8 cellular contexts compared by ENCODE assay signal in genomic region chr16:50244504-50245416, GRCh38. TPM values are rescaled to one million over a fixed set of nuclear protein-coding genes. Genes with fewer than 3 reads are reported as not detected.
DNase-seq lines count a peak whose midpoint lies in the region; ATAC-seq and TF ChIP-seq lines count a peak whose summit lies in the region.

No MANE protein-coding gene starts in this region.

- H3K4me2 ChIP-seq in GM23248 (ENCODE audit: unreplicated experiment) (peak overlapping the region; percentile 80), trophoblast cell (ENCODE audit: low read length) (peak overlapping the region; percentile 89)

- H3K4me3 ChIP-seq in GM23248 (peak overlapping the region; percentile 76; the same call in 1 of the 2 replicates), Peyer's patch (peak overlapping the region; percentile 48 to 77 (median 72)), epithelial cell of proximal tubule (ENCODE audit: low read depth, low read length) (peak overlapping the region; percentile 68), trophoblast cell (ENCODE audit: low read depth, low read length) (no peak overlapping the region)

- TF ChIP-seq CTCF in Peyer's patch (IDR thresholded peaks at IDR 0.05) (no peak), epithelial cell of proximal tubule (conservative IDR thresholded peaks at IDR 0.05; ENCODE audit: low read depth, low read length) (no peak)

- no peak overlapping the region for H4K91ac ChIP-seq in trophoblast cell (ENCODE audit: low read depth, low read length)

- H2BK120ac ChIP-seq in trophoblast cell (ENCODE audit: insufficient read depth, low read length, poor library complexity): no peak overlapping the region

- in situ Hi-C loops in GM23248 (cut with MboI): no loop called here

- H3K9me2 ChIP-seq in GM23248 (ENCODE audit: insufficient read depth): no peaks in the 10 kb centered on the region

- no peak overlapping the region for H2BK5ac ChIP-seq in trophoblast cell (ENCODE audit: low read depth, low read length, poor library complexity)

- H3K27me3 ChIP-seq in GM23248 (replicated peaks; ENCODE audit: insufficient read depth) (no peaks in the 10 kb centered on the region), Peyer's patch (no peaks in the 10 kb centered on the region), trophoblast cell (ENCODE audit: insufficient read depth, low read length) (no peaks in the 10 kb centered on the region)

- H4K20me1 ChIP-seq in GM23248 (ENCODE audit: insufficient read depth): no peaks in the 10 kb centered on the region

- H3K4me1 ChIP-seq in GM23248 (ENCODE audit: insufficient read depth) (peaks cover 17% of the 10 kb centered on the region), Peyer's patch (peaks cover 0 to 16% (median 5%) of the 10 kb centered on the region in 4 donors), trophoblast cell (ENCODE audit: control insufficient read depth in 1 of 2, insufficient read depth in 2 of 2, low read length in 2 of 2) (peaks cover 10 to 17% of the 10 kb centered on the region in 2 experiments)

- H2AFZ ChIP-seq in GM23248 (peak overlapping the region; percentile 68), trophoblast cell (ENCODE audit: insufficient read depth, low read length, poor library complexity) (no peak overlapping the region)

- peak overlapping the region; percentile 73 for H3K27ac ChIP-seq in GM23248
- peak overlapping the region in 1 of 4 donors; percentile 62 for H3K27ac ChIP-seq in Peyer's patch
- H3K27ac ChIP-seq in trophoblast cell (ENCODE audit: low read depth, low read length): no peak overlapping the region

- peak overlapping the region; percentile 11 for H2BK12ac ChIP-seq in trophoblast cell (ENCODE audit: low read length)

- 40 to 45% methylated on average over 27 to 33 of the region's 33 CpGs for WGBS in GM23248 (ENCODE audit: low coverage in 1 of 2, low lambda C conversion rate in 2 of 2, missing lambda C conversion rate in 2 of 2), 2 experiments
- WGBS in trophoblast cell (ENCODE audit: extremely low coverage, insufficient coverage, insufficient read length): no CpG with 5 or more reads among the region's 33 CpGs

- no peak overlapping the region for H3K23ac ChIP-seq in trophoblast cell (ENCODE audit: low read length)

- H3K9ac ChIP-seq in GM23248 (peak overlapping the region; percentile 87), trophoblast cell (ENCODE audit: low read length) (no peak overlapping the region)

- H3K9me3 ChIP-seq in GM23248 (ENCODE audit: low read depth) (no peaks in the 10 kb centered on the region), Peyer's patch (no peaks in the 10 kb centered on the region), trophoblast cell (ENCODE audit: insufficient read depth, low read depth, low read length) (peaks cover 2% of the 10 kb centered on the region)

- H4K8ac ChIP-seq in trophoblast cell (ENCODE audit: low read depth, low read length): no peak overlapping the region

- H3K79me2 ChIP-seq in GM23248 (ENCODE audit: insufficient read depth): peaks cover 36% of the 10 kb centered on the region
- H3K79me2 ChIP-seq in trophoblast cell (ENCODE audit: control insufficient read depth, insufficient read depth, low read length, poor library complexity): peaks cover 5% of the 10 kb centered on the region

- no peak for ATAC-seq in GM21381 (IDR thresholded peaks at IDR 0.05; ENCODE audit: unreplicated experiment)

- DNase-seq in GM23248: no peak
- DNase-seq in Peyer's patch: no peak
- no peak for DNase-seq in epithelial cell of proximal tubule (ENCODE audit: low read depth)
- peak; percentile 64 to 66 for DNase-seq in trophoblast cell
- DNase-seq in NCI-H69 (lab: John Stamatoyannopoulos, UW): no peak
- DNase-seq in activated CD4-positive, alpha-beta T cell treated with anti-CD3 and anti-CD28 coated beads for 48 hours: no peak
- DNase-seq in hepatic stellate cell (ENCODE audit: low spot score): no peak

- H3K14ac ChIP-seq in trophoblast cell (ENCODE audit: low read length): no peak overlapping the region

- H2AK5ac ChIP-seq in trophoblast cell (ENCODE audit: low read length): no peak overlapping the region

- no peak overlapping the region for H3K4ac ChIP-seq in trophoblast cell (ENCODE audit: low read depth, low read length)

- peaks cover 7% of the 10 kb centered on the region for H3K79me1 ChIP-seq in trophoblast cell (ENCODE audit: low read length)

- H4K12ac ChIP-seq in trophoblast cell (ENCODE audit: low read depth, low read length): no peak overlapping the region

- H3F3A ChIP-seq in GM23248 (ENCODE audit: insufficient read depth): peaks cover 21% of the 10 kb centered on the region

- H3K18ac ChIP-seq in trophoblast cell (ENCODE audit: low read length): no peak overlapping the region

- H3K36me3 ChIP-seq in GM23248 (ENCODE audit: low read depth): no peaks in the 10 kb centered on the region
- H3K36me3 ChIP-seq in Peyer's patch: no peaks in the 10 kb centered on the region
- no peaks in the 10 kb centered on the region for H3K36me3 ChIP-seq in trophoblast cell (ENCODE audit: control insufficient read depth in 1 of 2, insufficient read depth in 2 of 2, low read length in 2 of 2)

- TF ChIP-seq POLR2A in Peyer's patch (IDR thresholded peaks at IDR 0.05): no peak

RNA-seq across cellular contexts. Expression of gene ADCY7, which starts 21.6 kb away (rescaled TPM):
- total RNA-seq in GM23248 (2014; rRNA removed; shearing (Covaris generic)): 87.4 and 90.5 TPM in 2 replicates
- polyA plus RNA-seq in GM23248 (2016; fragmentation: Nextera tagmentation; extraction: Ambion mirVana): 31.9 and 32.7 TPM in 2 replicates
- total RNA-seq in Peyer's patch: 10 to 100 TPM in 3 of 4 donors, 1 to 10 TPM in 1; 6.5 to 67.7 (median 21.5) TPM
- 17.0 and 33.4 TPM in 2 replicates for total RNA-seq in epithelial cell of proximal tubule
- polyA plus RNA-seq in trophoblast cell (2013): 5.7 and 6.0 TPM in 2 replicates

Comparison
In these comparisons a context has a peak if more than half of its experiments do, and no peak if none do; other contexts are left out.
1. DNase-seq: peak in trophoblast cell (2 of 2); none in GM23248 (single experiment), Peyer's patch (0 of 3), epithelial cell of proximal tubule (single experiment), NCI-H69 (single experiment), activated CD4-positive, alpha-beta T cell treated with anti-CD3 and anti-CD28 coated beads for 48 hours (single experiment) and hepatic stellate cell (single experiment).